In genomic region chr5:90691533-90691932, GRCh38 we compare ENCODE assay signal across 6 cellular contexts.
"Had no signal": no experiment of that assay in that cellular context is flagged by ENCODE, and none has a peak within 500 bp of the region (broad histone marks: within the 10 kb centered on the region; RNA-seq: fewer than 3 reads in every experiment).

No MANE protein-coding gene starts in this region.

- DNase-seq: GDM1, GF-D8 had no signal

- FAIRE-seq: GM12891, GM12892, GM18507, GM19239 had no signal
